Comparison of ENCODE assay signal across 8 cellular contexts in genomic region chr11:64152841-64153691, GRCh38. TPM values are rescaled to one million over a fixed set of nuclear protein-coding genes. Genes with fewer than 3 reads are reported as not detected.
A peak's percentile ranks its signal among the peaks of the same experiment; 100 is the strongest.
DNase-seq lines count a peak whose midpoint lies in the region; ATAC-seq and TF ChIP-seq lines count a peak whose summit lies in the region.
"Had no signal": no experiment of that assay in that cellular context is flagged by ENCODE, and none has a peak within 500 bp of the region (broad histone marks: within the 10 kb centered on the region; RNA-seq: fewer than 3 reads in every experiment).

No MANE protein-coding gene starts in this region.

- CTCF ChIA-PET in PC-9 (lab: Charles Lee): interaction anchor here (0.6 to 1.2 kb wide), 6 partner anchors 12 to 351 kb away, joined by 3 to 9 read pairs (median 4); no protein-coding TSS in a partner anchor

- H3K36me3 ChIP-seq in PC-9 (ENCODE audit: low read depth): no peaks in the 10 kb centered on the region
- no peaks in the 10 kb centered on the region for H3K36me3 ChIP-seq in osteoblast (ENCODE audit: insufficient read depth, low read length)
- H3K36me3 ChIP-seq in tibial nerve: peaks cover 0 to 9% (median 0%) of the 10 kb centered on the region in 3 donors

- 18 to 21% methylated on average over 22 of the region's 23 CpGs for WGBS in tibial nerve, 2 donors

- H3K27me3 ChIP-seq in PC-9 (ENCODE audit: insufficient read depth, low read depth): no peaks in the 10 kb centered on the region
- H3K27me3 ChIP-seq in osteoblast (ENCODE audit: insufficient read depth, low read length): no peaks in the 10 kb centered on the region
- H3K27me3 ChIP-seq in tibial nerve: no peaks in the 10 kb centered on the region

- peak; percentile 52 for ATAC-seq in HG03159 (IDR thresholded peaks at IDR 0.05; ENCODE audit: unreplicated experiment)

- H3F3A ChIP-seq in PC-9 (ENCODE audit: insufficient read depth, low read depth): peaks cover 14% of the 10 kb centered on the region; the same call in 1 of the 2 replicates

- H3K4me1 ChIP-seq in PC-9 (replicated peaks; ENCODE audit: insufficient read depth) (no peaks in the 10 kb centered on the region), osteoblast (ENCODE audit: insufficient read depth, low read length) (peaks cover 4% of the 10 kb centered on the region), tibial nerve (peaks cover 0 to 22% (median 7%) of the 10 kb centered on the region in 4 donors)

- H3K9me3 ChIP-seq in PC-9 (ENCODE audit: insufficient read depth, low read depth) (no peaks in the 10 kb centered on the region), osteoblast (ENCODE audit: low read depth, low read length) (no peaks in the 10 kb centered on the region), tibial nerve (no peaks in the 10 kb centered on the region)

- intact Hi-C loops in PC-9 (cut with micrococcal nuclease; ENCODE audit: unreplicated experiment): loop anchor here (5.0 kb wide), 1 partner anchor 406 kb away; no protein-coding TSS in a partner anchor

- H3K4me3 ChIP-seq in PC-9 (no peak overlapping the region), fibroblast of villous mesenchyme (ENCODE audit: low read depth, low read length) (no peak overlapping the region), osteoblast (ENCODE audit: insufficient read depth, low read length) (peak overlapping the region; percentile 54), tibial nerve (no peak overlapping the region)

- TF ChIP-seq CTCF in GM10266 (IDR thresholded peaks at IDR 0.05; ENCODE audit: control insufficient read depth, insufficient read depth, low read depth, missing control alignments) (peak; percentile 99), PC-9 (conservative IDR thresholded peaks at IDR 0.05) (peak; percentile 100), fibroblast of villous mesenchyme (IDR thresholded peaks at IDR 0.05; ENCODE audit: insufficient read depth, low read depth, low read length) (peak; percentile 99), osteoblast (IDR thresholded peaks at IDR 0.05; ENCODE audit: extremely low read depth, low read depth, low read length) (peak; percentile 92), tibial nerve (IDR thresholded peaks at IDR 0.05) (peak; percentile 97 to 100 (median 99))

- no peaks in the 10 kb centered on the region; the same call in 1 of the 2 replicates for H3K79me2 ChIP-seq in PC-9 (ENCODE audit: low read depth)
- H3K79me2 ChIP-seq in osteoblast (ENCODE audit: insufficient read depth, low read length): no peaks in the 10 kb centered on the region

- no TSS peak for BruUV-seq in PC-9 (replicated peaks; lab: Mats Ljungman, UMichigan)

- H3K9me2 ChIP-seq in PC-9 (ENCODE audit: insufficient read depth): no peaks in the 10 kb centered on the region

- H3K4me2 ChIP-seq in PC-9: no peak overlapping the region
- peak overlapping the region; percentile 69 for H3K4me2 ChIP-seq in osteoblast (ENCODE audit: insufficient read depth, low read length)

- POLR2A ChIA-PET in PC-9 (lab: Charles Lee; ENCODE audit: unreplicated experiment): interaction anchor here (0.6 kb wide), 1 partner anchor 242 kb away, joined by 4 read pairs; no protein-coding TSS in a partner anchor

- H4K20me1 ChIP-seq in PC-9 (ENCODE audit: insufficient read depth) (peaks cover 63% of the 10 kb centered on the region), osteoblast (ENCODE audit: insufficient read depth, low read length) (peaks cover 22% of the 10 kb centered on the region)

- no peak overlapping the region for H3K27ac ChIP-seq in PC-9
- H3K27ac ChIP-seq in osteoblast (ENCODE audit: low read depth, low read length): no peak overlapping the region
- no peak overlapping the region for H3K27ac ChIP-seq in tibial nerve
- H3K27ac ChIP-seq: epithelial cell of prostate had no signal

- no peak overlapping the region for H2AFZ ChIP-seq in PC-9
- H2AFZ ChIP-seq in osteoblast (ENCODE audit: low read length): peak overlapping the region; percentile 76

- peak; percentile 91 for DNase-seq in GM10266 (ENCODE audit: extremely low spot score)
- DNase-seq in PC-9: peak in 1 of 2 experiments; percentile 78
- DNase-seq in activated T-helper 1 cell treated with Interleukin-2 at 50 U/mL for 16 hours (ENCODE audit: low read depth): peak; percentile 59
- peak; percentile 27 for DNase-seq in fibroblast of villous mesenchyme (ENCODE audit: low read depth)
- peak; percentile 99 for DNase-seq in osteoblast (ENCODE audit: insufficient read length, low spot score, missing footprints)
- peak; percentile 27 to 52 for DNase-seq in tibial nerve (ENCODE audit: low spot score in 2 of 2)

- TF ChIP-seq POLR2A in tibial nerve (IDR thresholded peaks at IDR 0.05): no peak

- no peak for TF ChIP-seq EP300 in tibial nerve (IDR thresholded peaks at IDR 0.05)

RNA-seq across cellular contexts. Expression of gene MACROD1, which starts 12.8 kb away (rescaled TPM):
- total RNA-seq in PC-9 (2021) (41.0 and 68.8 TPM in 2 replicates), fibroblast of villous mesenchyme (8.6 and 12.9 TPM in 2 replicates), osteoblast (17.7 TPM in 2 replicates), tibial nerve (10 to 100 TPM; 30.6 to 45.0 (median 35.0) TPM)

RNA-seq across cellular contexts. Expression of gene STIP1, which starts 32.9 kb away (rescaled TPM):
- total RNA-seq in PC-9 (2021) (267 and 299 TPM in 2 replicates), fibroblast of villous mesenchyme (149 and 206 TPM in 2 replicates), osteoblast (85.5 and 94.5 TPM in 2 replicates), tibial nerve (100 to 1,000 TPM in 1 of 4 donors, 10 to 100 TPM in 3; 53.3 to 109 (median 79.8) TPM)

RNA-seq across cellular contexts. Expression of gene FERMT3, which starts 53.5 kb away (rescaled TPM):
- total RNA-seq in PC-9 (2021) (5.0 and 6.6 TPM in 2 replicates), fibroblast of villous mesenchyme (4.3 and 7.4 TPM in 2 replicates), osteoblast (0.59 and 1.1 TPM in 2 replicates), tibial nerve (10 to 100 TPM; 17.2 to 83.1 (median 29.6) TPM)
